8 cellular contexts compared by ENCODE assay signal in genomic region chr11:94128171-94128745, GRCh38. TPM values are rescaled to one million over a fixed set of nuclear protein-coding genes. Genes with fewer than 3 reads are reported as not detected.
DNase-seq lines count a peak whose midpoint lies in the region; ATAC-seq and TF ChIP-seq lines count a peak whose summit lies in the region.

No MANE protein-coding gene starts in this region.

- TSS peak; percentile 32 for BruUV-seq in MCF 10A (replicated peaks; lab: Mats Ljungman, UMichigan)

- H3K4me1 ChIP-seq in left lung: peaks cover 14 to 49% of the 10 kb centered on the region in 2 donors
- peaks cover 13 to 43% (median 39%) of the 10 kb centered on the region in 5 donors for H3K4me1 ChIP-seq in subcutaneous abdominal adipose tissue (ENCODE audit: control insufficient read depth in 5 of 5, insufficient read depth in 5 of 5, low read length in 5 of 5)

- no peaks in the 10 kb centered on the region for H3K36me3 Mint-ChIP-seq in MCF 10A (ENCODE audit: insufficient read depth, unreplicated experiment)

- no peak for TF ChIP-seq CTCF in MCF 10A (IDR thresholded peaks at IDR 0.05; ENCODE audit: unreplicated experiment)
- TF ChIP-seq CTCF in left lung (IDR thresholded peaks at IDR 0.05): no peak

- H3K27me3 ChIP-seq in left lung (no peaks in the 10 kb centered on the region), subcutaneous abdominal adipose tissue (ENCODE audit: control insufficient read depth in 5 of 5, insufficient read depth in 4 of 5, low read length in 5 of 5) (no peaks in the 10 kb centered on the region)

- H3K4me3 ChIP-seq in left lung (peak overlapping the region; percentile 76 to 87), subcutaneous abdominal adipose tissue (ENCODE audit: low read depth in 1 of 5, low read length in 5 of 5) (peak overlapping the region; percentile 93 to 96 (median 94))

- CTCF ChIA-PET in MCF 10A (lab: Yijun Ruan, JAX): interaction anchor here (0.5 to 2.1 kb wide), 13 partner anchors 11 to 494 kb away, joined by 3 to 10 read pairs (median 5); partner anchors contain the start of gene MED17

- H3K27me3 Mint-ChIP-seq in MCF 10A (ENCODE audit: insufficient read depth, unreplicated experiment): no peaks in the 10 kb centered on the region

- peak; percentile 34 for DNase-seq in stimulated activated CD4-positive, alpha-beta T cell treated with anti-CD3 and anti-CD28 coated beads, Interleukin-1b, Interleukin-23, amount 100 ng/mL, for 48 hours
- DNase-seq in stimulated activated CD4-positive, alpha-beta T cell treated with anti-CD3 and anti-CD28 coated beads, Interleukin-12 subunit alpha, Interleukin-12 subunit beta, amount 100 ng/mL, for 4 hours: no peak
- DNase-seq in NCI-H2227 (lab: John Stamatoyannopoulos, UW; ENCODE audit: unreplicated experiment) (peak; percentile 69), MCF 10A (ENCODE audit: unreplicated experiment) (no peak), left lung (peak in 1 of 2 donors; percentile 69), KBM-7 (no peak)

- ATAC-seq in HG02840 (IDR thresholded peaks at IDR 0.05; ENCODE audit: low FRiP score, unreplicated experiment): peak; percentile 15
- ATAC-seq in left lung: peak; percentile 16

- H3K27ac Mint-ChIP-seq in MCF 10A (ENCODE audit: low read depth, unreplicated experiment): no peak overlapping the region

- peaks cover 16% of the 10 kb centered on the region for H3K4me1 Mint-ChIP-seq in MCF 10A (ENCODE audit: insufficient read depth, unreplicated experiment)

- intact Hi-C loops in MCF 10A (cut with micrococcal nuclease): loop anchor here (5.0 kb wide), 1 partner anchor 206 kb away; no protein-coding TSS in a partner anchor
- intact Hi-C loops in left lung (cut with DNase I): no loop called here

- H3K36me3 ChIP-seq in left lung (no peaks in the 10 kb centered on the region), subcutaneous abdominal adipose tissue (ENCODE audit: control insufficient read depth in 5 of 5, insufficient read depth in 5 of 5, low read length in 5 of 5) (no peaks in the 10 kb centered on the region)

- H3K9ac ChIP-seq in subcutaneous abdominal adipose tissue (ENCODE audit: low read length in 5 of 5): peak overlapping the region; percentile 6 to 94 (median 87)

- peak overlapping the region; percentile 91 to 95 for H3K27ac ChIP-seq in left lung
- peak overlapping the region; percentile 90 for H3K27ac ChIP-seq in subcutaneous abdominal adipose tissue (ENCODE audit: low read depth, low read length)

- in situ Hi-C loops in KBM-7 (cut with MboI; ENCODE audit: low pct_unique_long_range_greater_than_20kb, low sequenced_read_pairs): no loop called here

- POLR2A ChIA-PET in MCF 10A (lab: Yijun Ruan, JAX): interaction anchor here (0.6 to 4.8 kb wide), 22 partner anchors 11 to 647 kb away, joined by 3 to 36 read pairs (median 6); partner anchors contain the start of genes C11orf54, MED17 and TAF1D

- no peaks in the 10 kb centered on the region for H3K9me3 Mint-ChIP-seq in MCF 10A (ENCODE audit: unreplicated experiment)

- H3K9me3 ChIP-seq in left lung (no peaks in the 10 kb centered on the region), subcutaneous abdominal adipose tissue (ENCODE audit: control insufficient read depth in 5 of 5, low read length in 5 of 5) (no peaks in the 10 kb centered on the region)

- H3K4me3 Mint-ChIP-seq in MCF 10A (ENCODE audit: unreplicated experiment): no peak overlapping the region

RNA-seq across cellular contexts. Expression of gene PANX1, which starts 0.4 kb away (rescaled TPM):
- 26.1 and 30.1 TPM in 2 replicates for total RNA-seq in MCF 10A (2022)
- 10 to 100 TPM; 21.1 to 26.7 TPM for total RNA-seq in left lung

Comparison
In these comparisons a context has a peak if more than half of its experiments do, and no peak if none do; other contexts are left out.
1. DNase-seq: peak in stimulated activated CD4-positive, alpha-beta T cell treated with anti-CD3 and anti-CD28 coated beads, Interleukin-1b, Interleukin-23, amount 100 ng/mL, for 48 hours (single experiment) and NCI-H2227 (single experiment); none in stimulated activated CD4-positive, alpha-beta T cell treated with anti-CD3 and anti-CD28 coated beads, Interleukin-12 subunit alpha, Interleukin-12 subunit beta, amount 100 ng/mL, for 4 hours (single experiment), MCF 10A (single experiment) and KBM-7 (single experiment).